1 cellular context compared by ENCODE assay signal in the genomic region with DNA sequence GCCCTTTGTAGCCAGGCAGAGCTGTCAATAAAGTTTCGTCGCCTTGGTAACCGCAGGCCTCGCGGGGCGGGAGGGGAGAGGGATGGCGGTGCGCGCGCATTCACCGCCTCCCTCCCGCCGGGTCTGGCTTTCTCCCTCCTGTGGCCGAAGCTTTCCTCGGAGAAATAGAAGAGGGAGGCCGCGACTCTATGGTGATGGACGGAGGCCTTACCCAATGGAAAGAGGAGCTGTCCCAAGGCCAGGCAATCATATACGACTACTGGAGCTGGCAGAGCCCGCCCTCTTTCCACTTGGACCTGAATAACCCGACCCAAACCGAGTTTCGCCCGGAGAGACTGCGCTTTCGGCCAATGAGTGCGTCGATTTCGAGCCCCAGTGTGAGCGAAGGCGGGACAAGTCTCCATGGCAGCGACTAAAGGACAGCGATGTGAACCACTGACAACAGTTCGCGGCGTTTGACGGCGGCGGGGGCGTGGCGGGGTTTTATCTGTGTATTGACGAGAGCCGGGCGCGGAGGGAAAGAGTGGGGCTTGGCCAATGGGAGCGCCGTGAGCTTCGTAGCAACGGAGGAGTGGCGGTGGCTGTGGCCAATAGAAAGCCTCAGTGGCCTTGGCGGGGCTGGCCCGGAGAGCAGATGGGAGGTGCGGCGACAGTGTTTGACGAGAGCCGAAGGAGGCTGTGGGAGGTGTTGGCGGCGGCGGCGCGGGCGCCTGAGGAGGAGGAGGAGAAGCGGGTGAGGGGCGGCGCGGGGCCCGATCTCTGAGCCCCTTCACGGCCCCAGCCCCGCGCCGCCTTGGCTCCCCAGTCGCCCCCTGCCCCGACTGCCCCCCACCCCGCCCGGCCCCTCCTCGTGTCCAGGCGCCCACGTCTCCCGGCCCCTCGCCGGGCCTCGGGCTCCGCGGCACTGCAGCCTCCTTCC.
TF ChIP-seq lines count a peak whose summit lies in the region.

A gene (plus strand): TSS at position 652 of the 919 bp plus-strand sequence. CDS start 2,061 bp downstream, outside the sequence.

TF ChIP-seq in K562, 482 proteins besides CTCF, POLR2A, EP300 and RAD21 (continued from another document and continues in another):
- TF ChIP-seq GABPB1 (CRISPR knock-in tag; IDR thresholded peaks at IDR 0.05) = no peak; the same call in 1 of the 2 replicates
- TF ChIP-seq, protein P1, sequence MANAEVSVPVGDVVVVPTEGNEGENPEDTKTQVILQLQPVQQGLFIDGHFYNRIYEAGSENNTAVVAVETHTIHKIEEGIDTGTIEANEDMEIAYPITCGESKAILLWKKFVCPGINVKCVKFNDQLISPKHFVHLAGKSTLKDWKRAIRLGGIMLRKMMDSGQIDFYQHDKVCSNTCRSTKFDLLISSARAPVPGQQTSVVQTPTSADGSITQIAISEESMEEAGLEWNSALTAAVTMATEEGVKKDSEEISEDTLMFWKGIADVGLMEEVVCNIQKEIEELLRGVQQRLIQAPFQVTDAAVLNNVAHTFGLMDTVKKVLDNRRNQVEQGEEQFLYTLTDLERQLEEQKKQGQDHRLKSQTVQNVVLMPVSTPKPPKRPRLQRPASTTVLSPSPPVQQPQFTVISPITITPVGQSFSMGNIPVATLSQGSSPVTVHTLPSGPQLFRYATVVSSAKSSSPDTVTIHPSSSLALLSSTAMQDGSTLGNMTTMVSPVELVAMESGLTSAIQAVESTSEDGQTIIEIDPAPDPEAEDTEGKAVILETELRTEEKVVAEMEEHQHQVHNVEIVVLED (CRISPR knock-in tag; IDR thresholded peaks at IDR 0.05) = peak; percentile 10; the same call in 1 of the 2 replicates
- no peak for TF ChIP-seq KDM5B (IDR thresholded peaks at IDR 0.05; ENCODE audit: insufficient replicate concordance, low read depth, low read length)
- peak; percentile 97 for TF ChIP-seq NEUROD1 (IDR thresholded peaks at IDR 0.05; ENCODE audit: borderline replicate concordance, low read depth, low read length, partially characterized antibody)
- TF ChIP-seq, protein P2, sequence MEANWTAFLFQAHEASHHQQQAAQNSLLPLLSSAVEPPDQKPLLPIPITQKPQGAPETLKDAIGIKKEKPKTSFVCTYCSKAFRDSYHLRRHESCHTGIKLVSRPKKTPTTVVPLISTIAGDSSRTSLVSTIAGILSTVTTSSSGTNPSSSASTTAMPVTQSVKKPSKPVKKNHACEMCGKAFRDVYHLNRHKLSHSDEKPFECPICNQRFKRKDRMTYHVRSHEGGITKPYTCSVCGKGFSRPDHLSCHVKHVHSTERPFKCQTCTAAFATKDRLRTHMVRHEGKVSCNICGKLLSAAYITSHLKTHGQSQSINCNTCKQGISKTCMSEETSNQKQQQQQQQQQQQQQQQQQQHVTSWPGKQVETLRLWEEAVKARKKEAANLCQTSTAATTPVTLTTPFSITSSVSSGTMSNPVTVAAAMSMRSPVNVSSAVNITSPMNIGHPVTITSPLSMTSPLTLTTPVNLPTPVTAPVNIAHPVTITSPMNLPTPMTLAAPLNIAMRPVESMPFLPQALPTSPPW (CRISPR knock-in tag; IDR thresholded peaks at IDR 0.05) = peak; percentile 95
- TF ChIP-seq, protein P3, sequence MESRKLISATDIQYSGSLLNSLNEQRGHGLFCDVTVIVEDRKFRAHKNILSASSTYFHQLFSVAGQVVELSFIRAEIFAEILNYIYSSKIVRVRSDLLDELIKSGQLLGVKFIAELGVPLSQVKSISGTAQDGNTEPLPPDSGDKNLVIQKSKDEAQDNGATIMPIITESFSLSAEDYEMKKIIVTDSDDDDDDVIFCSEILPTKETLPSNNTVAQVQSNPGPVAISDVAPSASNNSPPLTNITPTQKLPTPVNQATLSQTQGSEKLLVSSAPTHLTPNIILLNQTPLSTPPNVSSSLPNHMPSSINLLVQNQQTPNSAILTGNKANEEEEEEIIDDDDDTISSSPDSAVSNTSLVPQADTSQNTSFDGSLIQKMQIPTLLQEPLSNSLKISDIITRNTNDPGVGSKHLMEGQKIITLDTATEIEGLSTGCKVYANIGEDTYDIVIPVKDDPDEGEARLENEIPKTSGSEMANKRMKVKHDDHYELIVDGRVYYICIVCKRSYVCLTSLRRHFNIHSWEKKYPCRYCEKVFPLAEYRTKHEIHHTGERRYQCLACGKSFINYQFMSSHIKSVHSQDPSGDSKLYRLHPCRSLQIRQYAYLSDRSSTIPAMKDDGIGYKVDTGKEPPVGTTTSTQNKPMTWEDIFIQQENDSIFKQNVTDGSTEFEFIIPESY (CRISPR knock-in tag; IDR thresholded peaks at IDR 0.05) = no peak
- no peak for TF ChIP-seq TAF15 (IDR thresholded peaks at IDR 0.05; ENCODE audit: low read depth, low read length)
- no peak for TF ChIP-seq EHMT2 (IDR thresholded peaks at IDR 0.05)
- TF ChIP-seq NCOA2 (IDR thresholded peaks at IDR 0.05; ENCODE audit: partially characterized antibody in 2 of 2) = no peak
- TF ChIP-seq MTA2 (IDR thresholded peaks at IDR 0.05; ENCODE audit: low read depth) = no peak
- TF ChIP-seq, protein P4, sequence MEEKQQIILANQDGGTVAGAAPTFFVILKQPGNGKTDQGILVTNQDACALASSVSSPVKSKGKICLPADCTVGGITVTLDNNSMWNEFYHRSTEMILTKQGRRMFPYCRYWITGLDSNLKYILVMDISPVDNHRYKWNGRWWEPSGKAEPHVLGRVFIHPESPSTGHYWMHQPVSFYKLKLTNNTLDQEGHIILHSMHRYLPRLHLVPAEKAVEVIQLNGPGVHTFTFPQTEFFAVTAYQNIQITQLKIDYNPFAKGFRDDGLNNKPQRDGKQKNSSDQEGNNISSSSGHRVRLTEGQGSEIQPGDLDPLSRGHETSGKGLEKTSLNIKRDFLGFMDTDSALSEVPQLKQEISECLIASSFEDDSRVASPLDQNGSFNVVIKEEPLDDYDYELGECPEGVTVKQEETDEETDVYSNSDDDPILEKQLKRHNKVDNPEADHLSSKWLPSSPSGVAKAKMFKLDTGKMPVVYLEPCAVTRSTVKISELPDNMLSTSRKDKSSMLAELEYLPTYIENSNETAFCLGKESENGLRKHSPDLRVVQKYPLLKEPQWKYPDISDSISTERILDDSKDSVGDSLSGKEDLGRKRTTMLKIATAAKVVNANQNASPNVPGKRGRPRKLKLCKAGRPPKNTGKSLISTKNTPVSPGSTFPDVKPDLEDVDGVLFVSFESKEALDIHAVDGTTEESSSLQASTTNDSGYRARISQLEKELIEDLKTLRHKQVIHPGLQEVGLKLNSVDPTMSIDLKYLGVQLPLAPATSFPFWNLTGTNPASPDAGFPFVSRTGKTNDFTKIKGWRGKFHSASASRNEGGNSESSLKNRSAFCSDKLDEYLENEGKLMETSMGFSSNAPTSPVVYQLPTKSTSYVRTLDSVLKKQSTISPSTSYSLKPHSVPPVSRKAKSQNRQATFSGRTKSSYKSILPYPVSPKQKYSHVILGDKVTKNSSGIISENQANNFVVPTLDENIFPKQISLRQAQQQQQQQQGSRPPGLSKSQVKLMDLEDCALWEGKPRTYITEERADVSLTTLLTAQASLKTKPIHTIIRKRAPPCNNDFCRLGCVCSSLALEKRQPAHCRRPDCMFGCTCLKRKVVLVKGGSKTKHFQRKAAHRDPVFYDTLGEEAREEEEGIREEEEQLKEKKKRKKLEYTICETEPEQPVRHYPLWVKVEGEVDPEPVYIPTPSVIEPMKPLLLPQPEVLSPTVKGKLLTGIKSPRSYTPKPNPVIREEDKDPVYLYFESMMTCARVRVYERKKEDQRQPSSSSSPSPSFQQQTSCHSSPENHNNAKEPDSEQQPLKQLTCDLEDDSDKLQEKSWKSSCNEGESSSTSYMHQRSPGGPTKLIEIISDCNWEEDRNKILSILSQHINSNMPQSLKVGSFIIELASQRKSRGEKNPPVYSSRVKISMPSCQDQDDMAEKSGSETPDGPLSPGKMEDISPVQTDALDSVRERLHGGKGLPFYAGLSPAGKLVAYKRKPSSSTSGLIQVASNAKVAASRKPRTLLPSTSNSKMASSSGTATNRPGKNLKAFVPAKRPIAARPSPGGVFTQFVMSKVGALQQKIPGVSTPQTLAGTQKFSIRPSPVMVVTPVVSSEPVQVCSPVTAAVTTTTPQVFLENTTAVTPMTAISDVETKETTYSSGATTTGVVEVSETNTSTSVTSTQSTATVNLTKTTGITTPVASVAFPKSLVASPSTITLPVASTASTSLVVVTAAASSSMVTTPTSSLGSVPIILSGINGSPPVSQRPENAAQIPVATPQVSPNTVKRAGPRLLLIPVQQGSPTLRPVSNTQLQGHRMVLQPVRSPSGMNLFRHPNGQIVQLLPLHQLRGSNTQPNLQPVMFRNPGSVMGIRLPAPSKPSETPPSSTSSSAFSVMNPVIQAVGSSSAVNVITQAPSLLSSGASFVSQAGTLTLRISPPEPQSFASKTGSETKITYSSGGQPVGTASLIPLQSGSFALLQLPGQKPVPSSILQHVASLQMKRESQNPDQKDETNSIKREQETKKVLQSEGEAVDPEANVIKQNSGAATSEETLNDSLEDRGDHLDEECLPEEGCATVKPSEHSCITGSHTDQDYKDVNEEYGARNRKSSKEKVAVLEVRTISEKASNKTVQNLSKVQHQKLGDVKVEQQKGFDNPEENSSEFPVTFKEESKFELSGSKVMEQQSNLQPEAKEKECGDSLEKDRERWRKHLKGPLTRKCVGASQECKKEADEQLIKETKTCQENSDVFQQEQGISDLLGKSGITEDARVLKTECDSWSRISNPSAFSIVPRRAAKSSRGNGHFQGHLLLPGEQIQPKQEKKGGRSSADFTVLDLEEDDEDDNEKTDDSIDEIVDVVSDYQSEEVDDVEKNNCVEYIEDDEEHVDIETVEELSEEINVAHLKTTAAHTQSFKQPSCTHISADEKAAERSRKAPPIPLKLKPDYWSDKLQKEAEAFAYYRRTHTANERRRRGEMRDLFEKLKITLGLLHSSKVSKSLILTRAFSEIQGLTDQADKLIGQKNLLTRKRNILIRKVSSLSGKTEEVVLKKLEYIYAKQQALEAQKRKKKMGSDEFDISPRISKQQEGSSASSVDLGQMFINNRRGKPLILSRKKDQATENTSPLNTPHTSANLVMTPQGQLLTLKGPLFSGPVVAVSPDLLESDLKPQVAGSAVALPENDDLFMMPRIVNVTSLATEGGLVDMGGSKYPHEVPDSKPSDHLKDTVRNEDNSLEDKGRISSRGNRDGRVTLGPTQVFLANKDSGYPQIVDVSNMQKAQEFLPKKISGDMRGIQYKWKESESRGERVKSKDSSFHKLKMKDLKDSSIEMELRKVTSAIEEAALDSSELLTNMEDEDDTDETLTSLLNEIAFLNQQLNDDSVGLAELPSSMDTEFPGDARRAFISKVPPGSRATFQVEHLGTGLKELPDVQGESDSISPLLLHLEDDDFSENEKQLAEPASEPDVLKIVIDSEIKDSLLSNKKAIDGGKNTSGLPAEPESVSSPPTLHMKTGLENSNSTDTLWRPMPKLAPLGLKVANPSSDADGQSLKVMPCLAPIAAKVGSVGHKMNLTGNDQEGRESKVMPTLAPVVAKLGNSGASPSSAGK (IDR thresholded peaks at IDR 0.05) = no peak; the same call in 1 of the 2 replicates
- TF ChIP-seq, protein P5, sequence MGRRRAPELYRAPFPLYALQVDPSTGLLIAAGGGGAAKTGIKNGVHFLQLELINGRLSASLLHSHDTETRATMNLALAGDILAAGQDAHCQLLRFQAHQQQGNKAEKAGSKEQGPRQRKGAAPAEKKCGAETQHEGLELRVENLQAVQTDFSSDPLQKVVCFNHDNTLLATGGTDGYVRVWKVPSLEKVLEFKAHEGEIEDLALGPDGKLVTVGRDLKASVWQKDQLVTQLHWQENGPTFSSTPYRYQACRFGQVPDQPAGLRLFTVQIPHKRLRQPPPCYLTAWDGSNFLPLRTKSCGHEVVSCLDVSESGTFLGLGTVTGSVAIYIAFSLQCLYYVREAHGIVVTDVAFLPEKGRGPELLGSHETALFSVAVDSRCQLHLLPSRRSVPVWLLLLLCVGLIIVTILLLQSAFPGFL (CRISPR knock-in tag; IDR thresholded peaks at IDR 0.05) = no peak
- TF ChIP-seq, protein P6, sequence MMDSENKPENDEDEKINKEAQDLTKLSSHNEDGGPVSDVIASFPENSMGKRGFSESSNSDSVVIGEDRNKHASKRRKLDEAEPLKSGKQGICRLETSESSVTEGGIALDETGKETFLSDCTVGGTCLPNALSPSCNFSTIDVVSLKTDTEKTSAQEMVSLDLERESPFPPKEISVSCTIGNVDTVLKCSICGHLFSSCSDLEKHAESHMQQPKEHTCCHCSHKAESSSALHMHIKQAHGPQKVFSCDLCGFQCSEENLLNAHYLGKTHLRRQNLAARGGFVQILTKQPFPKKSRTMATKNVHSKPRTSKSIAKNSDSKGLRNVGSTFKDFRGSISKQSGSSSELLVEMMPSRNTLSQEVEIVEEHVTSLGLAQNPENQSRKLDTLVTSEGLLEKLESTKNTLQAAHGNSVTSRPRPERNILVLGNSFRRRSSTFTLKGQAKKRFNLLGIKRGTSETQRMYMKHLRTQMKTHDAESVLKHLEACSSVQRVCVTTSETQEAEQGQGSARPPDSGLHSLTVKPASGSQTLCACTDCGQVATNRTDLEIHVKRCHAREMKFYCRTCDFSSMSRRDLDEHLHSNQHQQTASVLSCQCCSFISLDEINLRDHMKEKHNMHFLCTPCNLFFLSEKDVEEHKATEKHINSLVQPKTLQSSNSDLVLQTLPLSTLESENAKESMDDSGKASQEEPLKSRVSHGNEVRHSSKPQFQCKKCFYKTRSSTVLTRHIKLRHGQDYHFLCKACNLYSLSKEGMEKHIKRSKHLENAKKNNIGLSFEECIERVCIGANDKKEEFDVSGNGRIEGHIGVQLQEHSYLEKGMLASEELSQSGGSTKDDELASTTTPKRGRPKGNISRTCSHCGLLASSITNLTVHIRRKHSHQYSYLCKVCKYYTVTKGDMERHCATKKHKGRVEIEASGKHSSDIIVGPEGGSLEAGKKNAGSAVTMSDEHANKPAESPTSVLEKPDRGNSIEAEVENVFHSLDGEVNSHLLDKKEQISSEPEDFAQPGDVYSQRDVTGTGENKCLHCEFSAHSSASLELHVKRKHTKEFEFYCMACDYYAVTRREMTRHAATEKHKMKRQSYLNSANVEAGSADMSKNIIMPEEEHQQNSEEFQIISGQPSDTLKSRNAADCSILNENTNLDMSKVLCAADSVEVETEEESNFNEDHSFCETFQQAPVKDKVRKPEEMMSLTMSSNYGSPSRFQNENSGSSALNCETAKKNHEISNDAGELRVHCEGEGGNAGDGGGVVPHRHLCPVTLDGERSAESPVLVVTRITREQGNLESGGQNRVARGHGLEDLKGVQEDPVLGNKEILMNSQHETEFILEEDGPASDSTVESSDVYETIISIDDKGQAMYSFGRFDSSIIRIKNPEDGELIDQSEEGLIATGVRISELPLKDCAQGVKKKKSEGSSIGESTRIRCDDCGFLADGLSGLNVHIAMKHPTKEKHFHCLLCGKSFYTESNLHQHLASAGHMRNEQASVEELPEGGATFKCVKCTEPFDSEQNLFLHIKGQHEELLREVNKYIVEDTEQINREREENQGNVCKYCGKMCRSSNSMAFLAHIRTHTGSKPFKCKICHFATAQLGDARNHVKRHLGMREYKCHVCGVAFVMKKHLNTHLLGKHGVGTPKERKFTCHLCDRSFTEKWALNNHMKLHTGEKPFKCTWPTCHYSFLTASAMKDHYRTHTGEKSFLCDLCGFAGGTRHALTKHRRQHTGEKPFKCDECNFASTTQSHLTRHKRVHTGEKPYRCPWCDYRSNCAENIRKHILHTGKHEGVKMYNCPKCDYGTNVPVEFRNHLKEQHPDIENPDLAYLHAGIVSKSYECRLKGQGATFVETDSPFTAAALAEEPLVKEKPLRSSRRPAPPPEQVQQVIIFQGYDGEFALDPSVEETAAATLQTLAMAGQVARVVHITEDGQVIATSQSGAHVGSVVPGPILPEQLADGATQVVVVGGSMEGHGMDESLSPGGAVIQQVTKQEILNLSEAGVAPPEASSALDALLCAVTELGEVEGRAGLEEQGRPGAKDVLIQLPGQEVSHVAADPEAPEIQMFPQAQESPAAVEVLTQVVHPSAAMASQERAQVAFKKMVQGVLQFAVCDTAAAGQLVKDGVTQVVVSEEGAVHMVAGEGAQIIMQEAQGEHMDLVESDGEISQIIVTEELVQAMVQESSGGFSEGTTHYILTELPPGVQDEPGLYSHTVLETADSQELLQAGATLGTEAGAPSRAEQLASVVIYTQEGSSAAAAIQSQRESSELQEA (IDR thresholded peaks at IDR 0.05; ENCODE audit: low read depth) = no peak
- peak in 1 of 2 experiments; percentile 48; a peak in 2 of 4 replicates for TF ChIP-seq TBL1XR1 (IDR thresholded peaks at IDR 0.05; ENCODE audit: low read length in 2 of 2)
- TF ChIP-seq CEBPG (CRISPR knock-in tag; IDR thresholded peaks at IDR 0.05) = no peak
- no peak for TF ChIP-seq CEBPG (tag; conservative IDR thresholded peaks at IDR 0.05 in 1 of 2, IDR thresholded peaks at IDR 0.05 in 1 of 2)
- no peak for TF ChIP-seq ZNF57 (CRISPR knock-in tag; IDR thresholded peaks at IDR 0.05)
